ENCODE assay signal across 28 cellular contexts in genomic region chr6:114153448-114153847, GRCh38.
"Had no signal": no experiment of that assay in that cellular context is flagged by ENCODE, and none has a peak within 500 bp of the region (broad histone marks: within the 10 kb centered on the region; RNA-seq: fewer than 3 reads in every experiment).

No MANE protein-coding gene starts in this region.

- H3K27ac Mint-ChIP-seq: dendritic cell treated with granulocyte-macrophage colony-stimulating factor and Interleukin-4, amounts not matched to agents 40 ng/mL and 50 ng/mL, for 4 days; endodermal cell; mesothelial cell of epicardium; naive B cell; natural killer cell treated with Interleukin-12 subunit alpha and Interleukin-12 subunit beta and Interleukin-15 and Interleukin-18, amount 100 ng/mL, for 72 hours; stimulated activated naive B cell treated with anti-CD40 and anti-IgM and Interleukin-4, amounts not matched to agents 10 μg/mL and 1 μg/mL and 100 μg/mL, for 72 hours; stimulated activated naive CD8-positive, alpha-beta T cell treated with anti-CD3 and anti-CD28 coated beads, Interleukin-15, Interleukin-2, amounts not matched to agents 100 ng/mL and 50 ng/mL, for 24 hours had no signal

- H3K4me1 ChIP-seq: colonic mucosa, gastrocnemius medialis, neural progenitor cell, psoas muscle, tibial nerve, upper lobe of left lung, uterus had no signal

- H3K27me3 Mint-ChIP-seq: dendritic cell treated with granulocyte-macrophage colony-stimulating factor and Interleukin-4, amounts not matched to agents 40 ng/mL and 50 ng/mL, for 4 days; natural killer cell treated with Interleukin-12 subunit alpha and Interleukin-12 subunit beta and Interleukin-15 and Interleukin-18, amount 100 ng/mL, for 72 hours; stimulated activated naive B cell treated with anti-CD40 and anti-IgM and Interleukin-4, amounts not matched to agents 10 μg/mL and 1 μg/mL and 100 μg/mL, for 72 hours; stimulated activated naive CD8-positive, alpha-beta T cell treated with anti-CD3 and anti-CD28 coated beads, Interleukin-15, Interleukin-2, amounts not matched to agents 100 ng/mL and 50 ng/mL, for 24 hours had no signal

- H3K4me2 ChIP-seq: neural progenitor cell had no signal

- ATAC-seq: esophagus mucosa; gastrocnemius medialis; left lobe of liver; mucosa of descending colon; natural killer cell treated with Interleukin-12 subunit alpha and Interleukin-12 subunit beta and Interleukin-15 and Interleukin-18, amount 100 ng/mL, for 72 hours; psoas muscle; right cardiac atrium; stimulated activated naive B cell treated with anti-CD40 and anti-IgM and Interleukin-4, amounts not matched to agents 10 μg/mL and 1 μg/mL and 100 μg/mL, for 72 hours had no signal

- H3K4me3 Mint-ChIP-seq: dendritic cell treated with granulocyte-macrophage colony-stimulating factor and Interleukin-4, amounts not matched to agents 40 ng/mL and 50 ng/mL, for 4 days; endodermal cell; mesothelial cell of epicardium; natural killer cell treated with Interleukin-12 subunit alpha and Interleukin-12 subunit beta and Interleukin-15 and Interleukin-18, amount 100 ng/mL, for 72 hours; neural progenitor cell; stimulated activated naive B cell treated with anti-CD40 and anti-IgM and Interleukin-4, amounts not matched to agents 10 μg/mL and 1 μg/mL and 100 μg/mL, for 72 hours; stimulated activated naive CD8-positive, alpha-beta T cell treated with anti-CD3 and anti-CD28 coated beads, Interleukin-15, Interleukin-2, amounts not matched to agents 100 ng/mL and 50 ng/mL, for 24 hours had no signal

- H3K9me3 Mint-ChIP-seq: dendritic cell treated with granulocyte-macrophage colony-stimulating factor and Interleukin-4, amounts not matched to agents 40 ng/mL and 50 ng/mL, for 4 days; mesothelial cell of epicardium; neural progenitor cell; stimulated activated naive B cell treated with anti-CD40 and anti-IgM and Interleukin-4, amounts not matched to agents 10 μg/mL and 1 μg/mL and 100 μg/mL, for 72 hours; stimulated activated naive CD8-positive, alpha-beta T cell treated with anti-CD3 and anti-CD28 coated beads, Interleukin-15, Interleukin-2, amounts not matched to agents 100 ng/mL and 50 ng/mL, for 24 hours had no signal

- H3K36me3 ChIP-seq: colonic mucosa, gastrocnemius medialis, neural progenitor cell, sigmoid colon, thoracic aorta, tibial nerve, upper lobe of left lung, uterus had no signal

- H3K36me3 Mint-ChIP-seq: mesothelial cell of epicardium; naive B cell; natural killer cell treated with Interleukin-12 subunit alpha and Interleukin-12 subunit beta and Interleukin-15 and Interleukin-18, amount 100 ng/mL, for 72 hours; neural progenitor cell; stimulated activated naive B cell treated with anti-CD40 and anti-IgM and Interleukin-4, amounts not matched to agents 10 μg/mL and 1 μg/mL and 100 μg/mL, for 72 hours had no signal

- H3K9me3 ChIP-seq: colonic mucosa, gastrocnemius medialis, mucosa of descending colon, psoas muscle, sigmoid colon, thoracic aorta, tibial nerve, upper lobe of left lung, uterus had no signal

- H3K4me1 Mint-ChIP-seq: endodermal cell; naive B cell; stimulated activated naive B cell treated with anti-CD40 and anti-IgM and Interleukin-4, amounts not matched to agents 10 μg/mL and 1 μg/mL and 100 μg/mL, for 72 hours had no signal

- H3K27me3 ChIP-seq: colonic mucosa, gastrocnemius medialis, neural progenitor cell, sigmoid colon, tibial nerve, upper lobe of left lung, uterus had no signal

- DNase-seq: colonic mucosa; effector CD8-positive, alpha-beta T cell; endodermal cell; foreskin fibroblast; gastrocnemius medialis; head of caudate nucleus; kidney; mesenchymal stem cell; mucosa of descending colon; naive B cell; nucleus accumbens; psoas muscle; right cardiac atrium; sigmoid colon; stimulated activated naive B cell treated with anti-CD40 and anti-IgM and Interleukin-4, amounts not matched to agents 10 μg/mL and 1 μg/mL and 100 μg/mL, for 72 hours; upper lobe of left lung; uterus had no signal

- H3K4me3 ChIP-seq: colonic mucosa, gastrocnemius medialis, lung, mucosa of descending colon, neural progenitor cell, psoas muscle, sigmoid colon, thoracic aorta, tibial nerve, upper lobe of left lung, uterus had no signal

- H3K9ac ChIP-seq: neural progenitor cell had no signal

- H3K27ac ChIP-seq: colonic mucosa, epithelial cell of prostate, gastrocnemius medialis, neural progenitor cell, psoas muscle, sigmoid colon, thoracic aorta, tibial nerve, upper lobe of left lung, uterus had no signal
